8 cellular contexts compared by ENCODE assay signal in the genomic region with DNA sequence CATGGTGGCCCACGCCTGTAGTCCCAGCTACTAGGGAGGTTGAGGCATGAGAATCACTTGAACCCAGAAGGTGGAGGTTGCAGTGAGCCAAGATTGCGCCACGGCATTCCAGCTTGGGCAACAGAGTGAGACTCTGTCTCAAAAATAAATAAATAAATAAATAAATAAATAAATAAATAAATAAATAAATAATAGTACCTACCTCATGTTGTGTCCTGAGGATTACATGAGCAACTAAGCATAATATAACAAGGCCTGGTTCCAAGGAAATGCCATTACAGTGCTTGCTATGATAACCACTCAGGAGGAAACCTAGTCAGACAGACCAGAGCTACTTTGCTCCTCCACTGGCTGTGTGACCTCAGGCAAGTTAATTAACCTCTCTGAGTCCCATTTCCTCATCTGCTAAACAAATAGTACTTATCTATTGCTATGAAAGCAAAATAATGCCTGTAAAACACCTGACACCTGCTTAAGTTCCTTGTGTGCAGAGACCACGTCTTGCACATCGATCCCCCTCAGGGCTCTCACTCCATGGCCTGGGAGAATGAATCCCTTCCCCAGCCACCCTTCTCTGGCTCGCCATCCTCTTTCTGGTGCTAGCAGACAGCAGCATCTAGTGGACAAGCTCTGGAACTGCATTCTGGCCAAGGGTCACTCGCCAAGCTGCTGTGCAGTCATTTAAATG. TPM values are rescaled to one million over a fixed set of nuclear protein-coding genes. Genes with fewer than 3 reads are reported as not detected.
DNase-seq lines count a peak whose midpoint lies in the region; ATAC-seq and TF ChIP-seq lines count a peak whose summit lies in the region.

No MANE protein-coding gene starts in this region.

- H3K27me3 ChIP-seq in gastroesophageal sphincter, result peaks cover 55% of the 10 kb centered on the region
- H3K27me3 ChIP-seq in ovary, result no peaks in the 10 kb centered on the region

- intact Hi-C loops in ovary (cut with DNase I), result loop anchor here (2.0 to 10.0 kb wide), 6 partner anchors 62 to 322 kb away; a partner anchor contains a TSS

- TF ChIP-seq CTCF in LNCaP clone FGC (IDR thresholded peaks at IDR 0.05; ENCODE audit: control insufficient read depth, extremely low read depth, insufficient read depth), result peak; percentile 100
- TF ChIP-seq CTCF in gastroesophageal sphincter (IDR thresholded peaks at IDR 0.05), result peak in 3 of 4 experiments; percentile 96 to 98 (median 98)
- peak; percentile 73 to 93 (median 91) for TF ChIP-seq CTCF in ovary (IDR thresholded peaks at IDR 0.05)

- H3K4me3 ChIP-seq in LNCaP clone FGC (ENCODE audit: low read depth, low read length) (no peak overlapping the region), gastroesophageal sphincter (no peak overlapping the region), ovary (no peak overlapping the region)

- H3K4me1 ChIP-seq in gastroesophageal sphincter, result no peaks in the 10 kb centered on the region
- no peaks in the 10 kb centered on the region for H3K4me1 ChIP-seq in ovary (ENCODE audit: insufficient read depth)

- WGBS in gastroesophageal sphincter (ENCODE audit: low coverage in 1 of 2), 2 donors, result 37 to 45% methylated on average over 4 to 7 of the region's 7 CpGs
- whole genome bisulfite sequencing in ovary, 3 donors, result 33 to 37% (median 34%) methylated on average over 7 of the region's 7 CpGs

- H3K9me3 ChIP-seq in gastroesophageal sphincter, result no peaks in the 10 kb centered on the region
- H3K9me3 ChIP-seq in ovary, result no peaks in the 10 kb centered on the region

- TF ChIP-seq EP300 in gastroesophageal sphincter (IDR thresholded peaks at IDR 0.05), result no peak
- no peak for TF ChIP-seq EP300 in ovary (IDR thresholded peaks at IDR 0.05)

- DNase-seq in DMS79 treated with DMSO at 0.1 percent for 48 hours (lab: John Stamatoyannopoulos, UW) (peak; percentile 61), LNCaP clone FGC (ENCODE audit: low read depth) (peak; percentile 45), RPMI8226 (peak; percentile 76), ovary (peak; percentile 51 to 65 (median 62)), GOT3 (lab: John Stamatoyannopoulos, UW) (no peak)
- peak; percentile 63 for DNase-seq in activated naive CD4-positive, alpha-beta T cell treated with Interleukin-2 at 50 U/mL for 16 hours

- no peaks in the 10 kb centered on the region for H3K36me3 ChIP-seq in gastroesophageal sphincter
- no peaks in the 10 kb centered on the region for H3K36me3 ChIP-seq in ovary

- ATAC-seq in gastroesophageal sphincter, result peak; percentile 72
- ATAC-seq in GM18858 (IDR thresholded peaks at IDR 0.05; ENCODE audit: unreplicated experiment), result no peak

- TF ChIP-seq POLR2A in gastroesophageal sphincter (IDR thresholded peaks at IDR 0.05), result no peak
- TF ChIP-seq POLR2A in ovary (IDR thresholded peaks at IDR 0.05), result no peak

- H3K27ac ChIP-seq in gastroesophageal sphincter (no peak overlapping the region), ovary (no peak overlapping the region)

RNA-seq across cellular contexts. Expression of a gene that starts 7.5 kb away (rescaled TPM):
- 1 to 10 TPM in 3 of 4 donors, under 1 TPM in 1; 0.31 to 3.5 (median 1.5) TPM for total RNA-seq in gastroesophageal sphincter
- total RNA-seq in ovary, result 1 to 10 TPM in 3 of 7 donors, under 1 TPM in 4; 0.83 to 1.7 (median 0.86) TPM
- under 1 TPM; 0.50 to 0.61 TPM for polyA plus RNA-seq in ovary

RNA-seq across cellular contexts. Expression of a gene that starts 37.8 kb away (rescaled TPM):
- 100 to 1,000 TPM in 1 of 4 donors, 10 to 100 TPM in 3; 55.6 to 101 (median 77.9) TPM for total RNA-seq in gastroesophageal sphincter
- 100 to 1,000 TPM in 5 of 7 donors, 10 to 100 TPM in 2; 73.2 to 278 (median 183) TPM for total RNA-seq in ovary
- polyA plus RNA-seq in ovary, result 10 to 100 TPM; 52.3 to 99.4 TPM
